ENCODE assay signal across 8 cellular contexts in the genomic region with DNA sequence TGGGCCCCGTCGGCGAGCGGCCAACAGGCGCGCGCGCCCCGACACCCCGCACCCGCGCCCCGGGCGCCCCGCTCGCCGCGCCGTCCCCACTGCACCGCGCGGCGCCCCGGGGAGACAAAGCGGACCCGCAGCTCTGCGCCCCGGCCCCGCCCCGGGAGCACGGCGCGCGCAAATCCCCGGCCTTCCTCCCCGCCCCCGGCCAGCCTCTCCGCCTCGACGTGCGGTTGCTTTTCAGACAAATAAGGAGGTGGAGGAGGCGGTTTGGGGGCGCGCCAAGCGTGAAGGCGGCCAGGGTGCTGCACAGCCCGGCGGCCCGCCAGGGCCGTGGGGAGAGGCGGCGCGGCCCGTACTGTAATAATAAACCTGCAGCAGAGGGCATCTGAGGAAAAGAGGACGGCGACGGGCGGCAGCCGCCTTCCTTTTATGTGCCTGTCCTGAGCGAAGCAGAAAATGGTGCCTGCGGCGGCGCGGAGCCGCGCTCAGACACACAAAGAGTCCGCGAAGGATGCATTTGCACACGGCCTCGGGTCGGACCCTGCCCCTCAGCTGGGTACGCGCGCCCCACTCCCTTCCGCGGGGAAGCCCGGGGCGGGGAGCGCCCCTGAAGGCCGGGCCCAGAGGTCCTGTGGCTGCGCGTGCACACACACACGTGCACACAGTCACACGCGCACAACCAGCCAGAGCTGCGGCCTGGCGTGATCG. TPM values are rescaled to one million over a fixed set of nuclear protein-coding genes. Genes with fewer than 3 reads are reported as not detected.
DNase-seq lines count a peak whose midpoint lies in the region; ATAC-seq and TF ChIP-seq lines count a peak whose summit lies in the region.

No MANE protein-coding gene starts in this region.

- H3K4me3 Mint-ChIP-seq in nephron progenitor cell = peak overlapping the region; percentile 93
- H3K4me3 Mint-ChIP-seq in stimulated activated naive CD8-positive, alpha-beta T cell treated with anti-CD3 and anti-CD28 coated beads, Interleukin-15, Interleukin-2, amounts not matched to agents 100 ng/mL and 50 ng/mL, for 24 hours = peak overlapping the region; percentile 84

- H3K27me3 ChIP-seq in DOHH2 (ENCODE audit: control insufficient read depth, low read length) (no peaks in the 10 kb centered on the region), RWPE2 (ENCODE audit: insufficient read depth, poor library complexity, severe bottlenecking) (no peaks in the 10 kb centered on the region)

- H3K4me1 Mint-ChIP-seq in nephron progenitor cell = peaks cover 64% of the 10 kb centered on the region
- H3K4me1 Mint-ChIP-seq in stimulated activated naive CD8-positive, alpha-beta T cell treated with anti-CD3 and anti-CD28 coated beads, Interleukin-15, Interleukin-2, amounts not matched to agents 100 ng/mL and 50 ng/mL, for 24 hours (ENCODE audit: low read depth) = peaks cover 29% of the 10 kb centered on the region

- DNase-seq in KBM-7 = peak; percentile 93
- DNase-seq in RWPE2 (ENCODE audit: low spot score) = peak; percentile 93
- DNase-seq in activated effector memory CD4-positive, alpha-beta T cell treated with Interleukin-2 at 50 U/mL for 16 hours = peak; percentile 35
- DNase-seq in fibroblast of the aortic adventitia (ENCODE audit: low read depth) = peak; percentile 95
- peak; percentile 78 for DNase-seq in nephron progenitor cell

- no peaks in the 10 kb centered on the region for H3K9me2 ChIP-seq in DOHH2 (replicated peaks; ENCODE audit: control insufficient read depth, low read length)

- H3K4me3 ChIP-seq in DOHH2 (ENCODE audit: low read length) (peak overlapping the region; percentile 88), RWPE2 (ENCODE audit: severe bottlenecking) (peak overlapping the region; percentile 83), fibroblast of the aortic adventitia (ENCODE audit: low read depth, low read length) (peak overlapping the region; percentile 63)

- ATAC-seq in GM21737 (IDR thresholded peaks at IDR 0.05; ENCODE audit: unreplicated experiment) (peak; percentile 77), RWPE2 (ENCODE audit: low read depth) (peak; percentile 73)

- no peaks in the 10 kb centered on the region for H4K20me1 ChIP-seq in DOHH2 (ENCODE audit: control insufficient read depth, insufficient read depth, low read depth, low read length)

- peaks cover 30% of the 10 kb centered on the region for H3K36me3 ChIP-seq in DOHH2 (ENCODE audit: control insufficient read depth, low read length)
- H3K36me3 ChIP-seq in RWPE2 (ENCODE audit: low read depth) = peaks cover 5% of the 10 kb centered on the region; the same call in 1 of the 2 replicates

- peaks cover 22% of the 10 kb centered on the region for H3K36me3 Mint-ChIP-seq in nephron progenitor cell (ENCODE audit: low read depth)
- no peaks in the 10 kb centered on the region for H3K36me3 Mint-ChIP-seq in stimulated activated naive CD8-positive, alpha-beta T cell treated with anti-CD3 and anti-CD28 coated beads, Interleukin-15, Interleukin-2, amounts not matched to agents 100 ng/mL and 50 ng/mL, for 24 hours (ENCODE audit: low read depth)

- TF ChIP-seq CTCF in DOHH2 (IDR thresholded peaks at IDR 0.05; ENCODE audit: low read depth, low read length, poor library complexity, severe bottlenecking) (no peak), RWPE2 (IDR thresholded peaks at IDR 0.05; ENCODE audit: poor library complexity, severe bottlenecking) (peak; percentile 27), fibroblast of the aortic adventitia (IDR thresholded peaks at IDR 0.05; ENCODE audit: insufficient read depth, low read length) (peak; percentile 6), nephron progenitor cell (IDR thresholded peaks at IDR 0.05) (no peak)

- in situ Hi-C loops in KBM-7 (cut with MboI; ENCODE audit: low pct_unique_long_range_greater_than_20kb, low sequenced_read_pairs) = no loop called here

- no peaks in the 10 kb centered on the region for H3K27me3 Mint-ChIP-seq in nephron progenitor cell (ENCODE audit: low read depth, poor library complexity)
- peaks cover 3% of the 10 kb centered on the region for H3K27me3 Mint-ChIP-seq in stimulated activated naive CD8-positive, alpha-beta T cell treated with anti-CD3 and anti-CD28 coated beads, Interleukin-15, Interleukin-2, amounts not matched to agents 100 ng/mL and 50 ng/mL, for 24 hours

- H3K27ac Mint-ChIP-seq in nephron progenitor cell = peak overlapping the region; percentile 99
- peak overlapping the region; percentile 84 for H3K27ac Mint-ChIP-seq in stimulated activated naive CD8-positive, alpha-beta T cell treated with anti-CD3 and anti-CD28 coated beads, Interleukin-15, Interleukin-2, amounts not matched to agents 100 ng/mL and 50 ng/mL, for 24 hours

- H3K79me2 ChIP-seq in DOHH2 (ENCODE audit: control insufficient read depth, low read length) = peaks cover 30% of the 10 kb centered on the region

- peak overlapping the region; percentile 88 for H3K27ac ChIP-seq in DOHH2 (ENCODE audit: low read depth, low read length)
- peak overlapping the region; percentile 72 for H3K27ac ChIP-seq in RWPE2 (ENCODE audit: poor library complexity, severe bottlenecking)

- peak overlapping the region; percentile 88 for H3K4me2 ChIP-seq in DOHH2 (ENCODE audit: low read length)

- peaks cover 39% of the 10 kb centered on the region for H3K4me1 ChIP-seq in DOHH2 (ENCODE audit: control insufficient read depth, low read length)
- peaks cover 12% of the 10 kb centered on the region for H3K4me1 ChIP-seq in RWPE2 (ENCODE audit: insufficient read depth, poor library complexity, severe bottlenecking)

- peaks cover 3% of the 10 kb centered on the region for H3K9me3 Mint-ChIP-seq in nephron progenitor cell
- no peaks in the 10 kb centered on the region for H3K9me3 Mint-ChIP-seq in stimulated activated naive CD8-positive, alpha-beta T cell treated with anti-CD3 and anti-CD28 coated beads, Interleukin-15, Interleukin-2, amounts not matched to agents 100 ng/mL and 50 ng/mL, for 24 hours

- H3F3A ChIP-seq in DOHH2 (ENCODE audit: control insufficient read depth, insufficient read depth) = no peaks in the 10 kb centered on the region; the same call in 1 of the 2 replicates

- no peaks in the 10 kb centered on the region for H3K9me3 ChIP-seq in DOHH2 (ENCODE audit: control insufficient read depth, insufficient read depth, low read length)
- H3K9me3 ChIP-seq in RWPE2 (ENCODE audit: severe bottlenecking) = no peaks in the 10 kb centered on the region

RNA-seq across cellular contexts. Expression of a gene that starts 0.7 kb away (rescaled TPM):
- total RNA-seq in fibroblast of the aortic adventitia (ENCODE audit: low replicate concordance) = 42.0 and 102 TPM in 2 replicates

Comparison
In these comparisons a context has a peak if more than half of its experiments do, and no peak if none do; other contexts are left out.
1. Peak in every context shown above with its lines: DNase-seq, ATAC-seq, H3K4me3 ChIP-seq and H3K27ac ChIP-seq.
2. CTCF ChIP-seq: peak in RWPE2 (single experiment) and fibroblast of the aortic adventitia (single experiment); none in DOHH2 (single experiment) and nephron progenitor cell (single experiment).
3. DNase-seq: peak in every context shown above with its lines; median percentile 95 in fibroblast of the aortic adventitia; 93 in KBM-7; 93 in RWPE2; 78 in nephron progenitor cell; 35 in activated effector memory CD4-positive, alpha-beta T cell treated with Interleukin-2 at 50 U/mL for 16 hours.